In the genomic region with DNA sequence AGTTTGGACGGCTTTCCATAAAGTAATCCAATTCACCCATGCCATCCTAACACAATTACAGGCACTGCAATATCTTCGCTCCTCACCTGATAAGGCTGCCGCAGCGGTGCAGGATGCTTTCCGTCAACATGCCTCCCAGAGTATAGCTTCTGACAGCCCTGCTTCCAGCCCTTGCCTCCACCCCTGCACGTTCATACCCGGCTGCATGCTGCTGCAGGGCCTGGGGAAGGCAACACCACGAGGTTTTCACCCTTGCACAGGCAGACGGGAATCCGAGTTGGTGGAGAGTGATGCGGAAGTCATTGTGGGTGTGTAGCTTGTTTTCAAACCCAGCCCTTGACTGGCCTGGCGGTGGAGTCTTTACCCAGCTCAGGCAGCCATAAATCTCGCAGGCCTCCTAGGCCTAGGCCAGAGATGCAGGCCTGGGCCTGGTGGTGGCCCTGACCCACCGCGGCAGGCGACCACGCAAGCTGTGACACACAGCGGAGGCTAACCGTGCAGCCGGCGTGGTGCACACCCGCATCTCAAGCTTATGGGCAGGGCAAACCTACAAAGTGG, we compare ENCODE assay signal across 20 cellular contexts. TPM values are rescaled to one million over a fixed set of nuclear protein-coding genes. Genes with fewer than 3 reads are reported as not detected.
A peak's percentile ranks its signal among the peaks of the same experiment; 100 is the strongest.
DNase-seq lines count a peak whose midpoint lies in the region; ATAC-seq and TF ChIP-seq lines count a peak whose summit lies in the region.
"Had no signal": no experiment of that assay in that cellular context is flagged by ENCODE, and none has a peak within 500 bp of the region (broad histone marks: within the 10 kb centered on the region; RNA-seq: fewer than 3 reads in every experiment).

No MANE protein-coding gene starts in this region.

- intact Hi-C loops in sigmoid colon (cut with DNase I), result no loop called here

- TF ChIP-seq EP300 in sigmoid colon (IDR thresholded peaks at IDR 0.05), result no peak

- H3K4me3 ChIP-seq in ACC112 (ENCODE audit: low read depth, low read length) (peak overlapping the region; percentile 60), SK-N-MC (peak overlapping the region; percentile 44), right atrium auricular region (no peak overlapping the region), sigmoid colon (no peak overlapping the region), Karpas-422 (ENCODE audit: low read length) (no peak overlapping the region)
- H3K4me3 ChIP-seq: breast epithelium, MG63, SJCRH30, suprapubic skin had no signal

- DNase-seq in SK-N-MC (ENCODE audit: low read depth, low spot score), result no peak
- DNase-seq in right atrium auricular region (ENCODE audit: low spot score), result no peak
- peak; percentile 50 for DNase-seq in sigmoid colon
- DNase-seq in Karpas-422, result no peak
- DNase-seq in DMS114 treated with DMSO at 0.1 percent for 48 hours (lab: John Stamatoyannopoulos, UW; ENCODE audit: unreplicated experiment), result no peak
- DNase-seq in nucleus accumbens (lab: John Stamatoyannopoulos, UW), result no peak
- DNase-seq: activated CD4-positive, alpha-beta T cell treated with anti-CD3 and anti-CD28 coated beads, Interleukin-2, amount 50 U/mL, for 1 hour; CD4-positive, CD25-positive, alpha-beta regulatory T cell; GDM1; kidney; mesendoderm; naive thymus-derived CD4-positive, alpha-beta T cell; NCI-H1694; SJCRH30; T-helper 2 cell had no signal

- TF ChIP-seq CTCF in right atrium auricular region (IDR thresholded peaks at IDR 0.05), result no peak
- TF ChIP-seq CTCF in sigmoid colon (IDR thresholded peaks at IDR 0.05), result no peak

- H3K9me3 ChIP-seq in SK-N-MC (ENCODE audit: low read depth, low read length) (no peaks in the 10 kb centered on the region), right atrium auricular region (no peaks in the 10 kb centered on the region), sigmoid colon (no peaks in the 10 kb centered on the region), Karpas-422 (ENCODE audit: low read length) (no peaks in the 10 kb centered on the region)
- H3K9me3 ChIP-seq: breast epithelium, MG63, SJCRH30, suprapubic skin had no signal

- no peak for TF ChIP-seq POLR2A in sigmoid colon (IDR thresholded peaks at IDR 0.05)

- no peaks in the 10 kb centered on the region for H3K27me3 ChIP-seq in ACC112 (ENCODE audit: insufficient read depth, low read length)
- H3K27me3 ChIP-seq in right atrium auricular region, result no peaks in the 10 kb centered on the region
- peaks cover 0 to 50% (median 8%) of the 10 kb centered on the region in 3 donors for H3K27me3 ChIP-seq in sigmoid colon
- H3K27me3 ChIP-seq in Karpas-422 (ENCODE audit: low read length), result no peaks in the 10 kb centered on the region
- H3K27me3 ChIP-seq: MG63, SJCRH30 had no signal

- peaks cover 44% of the 10 kb centered on the region for H3K79me2 ChIP-seq in ACC112 (ENCODE audit: control insufficient read depth, insufficient read depth, low read length, unreplicated experiment)
- H3K79me2 ChIP-seq in Karpas-422 (ENCODE audit: low read length), result no peaks in the 10 kb centered on the region

- 86 to 90% methylated on average over 22 of the region's 22 CpGs for WGBS in sigmoid colon, 2 donors

- no peak overlapping the region for H3K4me2 ChIP-seq in Karpas-422 (ENCODE audit: low read depth, low read length, poor library complexity, severe bottlenecking)

- H3K36me3 ChIP-seq in ACC112 (ENCODE audit: insufficient read depth, low read length) (no peaks in the 10 kb centered on the region), SK-N-MC (ENCODE audit: insufficient read depth, low read length) (peaks cover 15% of the 10 kb centered on the region), right atrium auricular region (no peaks in the 10 kb centered on the region), sigmoid colon (no peaks in the 10 kb centered on the region), Karpas-422 (ENCODE audit: insufficient read depth, low read length) (no peaks in the 10 kb centered on the region)
- H3K36me3 ChIP-seq: breast epithelium, MG63, SJCRH30, suprapubic skin had no signal

- H4K20me1 ChIP-seq in Karpas-422 (ENCODE audit: insufficient read depth, low read depth, low read length), result no peaks in the 10 kb centered on the region

- H3K9ac ChIP-seq in SK-N-MC (ENCODE audit: insufficient read length), result no peak overlapping the region
- H3K9ac ChIP-seq in Karpas-422 (ENCODE audit: low read length), result no peak overlapping the region

- H2AFZ ChIP-seq in ACC112 (ENCODE audit: low read length, unreplicated experiment), result peak overlapping the region; percentile 41
- no peak overlapping the region for H2AFZ ChIP-seq in Karpas-422 (ENCODE audit: low read length)

- peaks cover 58% of the 10 kb centered on the region for H3K4me1 ChIP-seq in ACC112 (ENCODE audit: control insufficient read depth, insufficient read depth, low read length, unreplicated experiment)
- peaks cover 0 to 65% of the 10 kb centered on the region in 2 donors for H3K4me1 ChIP-seq in right atrium auricular region
- H3K4me1 ChIP-seq in sigmoid colon, result peaks cover 0 to 6% (median 4%) of the 10 kb centered on the region in 4 donors
- H3K4me1 ChIP-seq in Karpas-422 (ENCODE audit: low read length), result no peaks in the 10 kb centered on the region
- H3K4me1 ChIP-seq: breast epithelium had no signal

- no peak for ATAC-seq in GM18519 (IDR thresholded peaks at IDR 0.05; ENCODE audit: low FRiP score, unreplicated experiment)
- ATAC-seq: naive thymus-derived CD4-positive, alpha-beta T cell had no signal

- no peaks in the 10 kb centered on the region for H3K9me2 ChIP-seq in Karpas-422 (replicated peaks; ENCODE audit: insufficient read depth, low read length)

- peak overlapping the region; percentile 72 for H3K27ac ChIP-seq in ACC112 (ENCODE audit: low read depth, low read length)
- H3K27ac ChIP-seq in SK-N-MC, result peak overlapping the region; percentile 93
- peak overlapping the region; percentile 29 to 88 for H3K27ac ChIP-seq in right atrium auricular region
- H3K27ac ChIP-seq in sigmoid colon, result peak overlapping the region in 1 of 4 donors; percentile 12
- no peak overlapping the region for H3K27ac ChIP-seq in Karpas-422 (ENCODE audit: low read length)
- H3K27ac ChIP-seq: suprapubic skin had no signal

RNA-seq across cellular contexts. Expression of gene EBF3, which starts 12.7 kb away (rescaled TPM):
- total RNA-seq in right atrium auricular region (1 to 10 TPM; 5.8 to 6.9 TPM), sigmoid colon (1 to 10 TPM; 4.3 to 8.9 (median 5.8) TPM)
- 1 to 10 TPM in 2 of 3 donors, not detected in 1; 1.2 to 1.3 TPM for polyA plus RNA-seq in sigmoid colon
- not detected in 2 replicates for total RNA-seq in Karpas-422 (2014; rRNA removed; shearing (Covaris generic); ENCODE audit: low replicate concordance)
- total RNA-seq: CD4-positive, CD25-positive, alpha-beta regulatory T cell; naive thymus-derived CD4-positive, alpha-beta T cell had no signal
- polyA plus RNA-seq: CD4-positive, CD25-positive, alpha-beta regulatory T cell; naive thymus-derived CD4-positive, alpha-beta T cell had no signal

Comparison
In these comparisons a context has a peak if more than half of its experiments do, and no peak if none do; other contexts are left out.
1. H3K4me3 ChIP-seq: peak in ACC112 (single experiment) and SK-N-MC (single experiment); none in right atrium auricular region (0 of 2), sigmoid colon (0 of 4) and Karpas-422 (single experiment).